1 cellular context compared by ENCODE assay signal in the genomic region with DNA sequence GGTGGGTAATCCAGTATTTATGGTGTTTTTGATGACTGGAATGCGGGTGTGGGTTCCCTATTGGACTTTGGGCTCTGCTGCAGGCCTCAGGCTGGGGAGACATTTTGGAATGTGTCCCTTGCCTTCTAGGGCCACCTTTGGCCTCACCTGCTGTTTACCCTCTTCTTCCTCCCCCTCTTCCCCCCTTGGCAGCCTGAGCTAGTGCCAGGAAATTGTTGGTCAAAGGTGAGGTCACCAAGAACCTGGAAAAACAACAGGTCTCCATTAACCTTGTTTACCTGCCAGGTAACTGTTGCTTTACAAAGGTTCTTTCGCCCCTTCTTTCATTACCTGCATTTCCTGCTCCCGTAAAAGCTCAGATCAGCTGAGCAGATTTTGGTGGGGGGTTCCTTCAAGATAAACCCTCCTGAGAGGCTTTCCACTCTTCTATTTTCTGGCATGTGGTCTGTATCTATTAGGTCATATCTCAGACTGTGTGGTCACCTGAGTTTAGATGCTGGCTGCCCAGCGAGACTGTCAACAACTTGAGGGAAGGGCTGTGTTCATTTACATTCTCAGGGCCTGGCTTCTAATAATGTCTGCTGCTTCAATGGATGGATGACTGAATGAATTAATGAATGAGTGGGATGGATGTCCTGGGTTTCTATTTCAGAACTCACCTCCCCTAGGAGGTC.
A peak's percentile ranks its signal among the peaks of the same experiment; 100 is the strongest.
TF ChIP-seq lines count a peak whose summit lies in the region.

No MANE protein-coding gene starts in this region.

TF ChIP-seq in HepG2, 621 proteins besides CTCF, POLR2A, EP300 and RAD21 (continued from another document and continues in another):
- TF ChIP-seq, protein P1, sequence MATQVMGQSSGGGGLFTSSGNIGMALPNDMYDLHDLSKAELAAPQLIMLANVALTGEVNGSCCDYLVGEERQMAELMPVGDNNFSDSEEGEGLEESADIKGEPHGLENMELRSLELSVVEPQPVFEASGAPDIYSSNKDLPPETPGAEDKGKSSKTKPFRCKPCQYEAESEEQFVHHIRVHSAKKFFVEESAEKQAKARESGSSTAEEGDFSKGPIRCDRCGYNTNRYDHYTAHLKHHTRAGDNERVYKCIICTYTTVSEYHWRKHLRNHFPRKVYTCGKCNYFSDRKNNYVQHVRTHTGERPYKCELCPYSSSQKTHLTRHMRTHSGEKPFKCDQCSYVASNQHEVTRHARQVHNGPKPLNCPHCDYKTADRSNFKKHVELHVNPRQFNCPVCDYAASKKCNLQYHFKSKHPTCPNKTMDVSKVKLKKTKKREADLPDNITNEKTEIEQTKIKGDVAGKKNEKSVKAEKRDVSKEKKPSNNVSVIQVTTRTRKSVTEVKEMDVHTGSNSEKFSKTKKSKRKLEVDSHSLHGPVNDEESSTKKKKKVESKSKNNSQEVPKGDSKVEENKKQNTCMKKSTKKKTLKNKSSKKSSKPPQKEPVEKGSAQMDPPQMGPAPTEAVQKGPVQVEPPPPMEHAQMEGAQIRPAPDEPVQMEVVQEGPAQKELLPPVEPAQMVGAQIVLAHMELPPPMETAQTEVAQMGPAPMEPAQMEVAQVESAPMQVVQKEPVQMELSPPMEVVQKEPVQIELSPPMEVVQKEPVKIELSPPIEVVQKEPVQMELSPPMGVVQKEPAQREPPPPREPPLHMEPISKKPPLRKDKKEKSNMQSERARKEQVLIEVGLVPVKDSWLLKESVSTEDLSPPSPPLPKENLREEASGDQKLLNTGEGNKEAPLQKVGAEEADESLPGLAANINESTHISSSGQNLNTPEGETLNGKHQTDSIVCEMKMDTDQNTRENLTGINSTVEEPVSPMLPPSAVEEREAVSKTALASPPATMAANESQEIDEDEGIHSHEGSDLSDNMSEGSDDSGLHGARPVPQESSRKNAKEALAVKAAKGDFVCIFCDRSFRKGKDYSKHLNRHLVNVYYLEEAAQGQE (IDR thresholded peaks at IDR 0.05; ENCODE audit: borderline replicate concordance in 1 of 2, low read depth in 1 of 2, low read length in 2 of 2): no peak; a peak in 1 of 4 replicates
- no peak for TF ChIP-seq MED8 (CRISPR knock-in tag; IDR thresholded peaks at IDR 0.05; ENCODE audit: insufficient replicate concordance)
- no peak for TF ChIP-seq SYNCRIP (IDR thresholded peaks at IDR 0.05; ENCODE audit: insufficient read depth, low read depth, low read length)
- TF ChIP-seq ZNF205 (CRISPR knock-in tag; IDR thresholded peaks at IDR 0.05): no peak
- TF ChIP-seq RBM22 (optimal IDR thresholded peaks at IDR 0.05; ENCODE audit: low read length): no peak
- TF ChIP-seq ZNF549 (CRISPR knock-in tag; IDR thresholded peaks at IDR 0.05): no peak
- TF ChIP-seq AGO1 (IDR thresholded peaks at IDR 0.05; ENCODE audit: low read depth, low read length, poor library complexity, severe bottlenecking): no peak
- TF ChIP-seq, protein P2, sequence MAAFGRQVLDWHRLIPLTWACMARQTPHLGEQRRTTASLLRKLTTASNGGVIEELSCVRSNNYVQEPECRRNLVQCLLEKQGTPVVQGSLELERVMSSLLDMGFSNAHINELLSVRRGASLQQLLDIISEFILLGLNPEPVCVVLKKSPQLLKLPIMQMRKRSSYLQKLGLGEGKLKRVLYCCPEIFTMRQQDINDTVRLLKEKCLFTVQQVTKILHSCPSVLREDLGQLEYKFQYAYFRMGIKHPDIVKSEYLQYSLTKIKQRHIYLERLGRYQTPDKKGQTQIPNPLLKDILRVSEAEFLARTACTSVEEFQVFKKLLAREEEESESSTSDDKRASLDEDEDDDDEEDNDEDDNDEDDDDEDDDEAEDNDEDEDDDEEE (CRISPR knock-in tag; IDR thresholded peaks at IDR 0.05): no peak
- 0 out of 2 replicates have a peak, but pooled peaks have one; percentile 54 for TF ChIP-seq ZNF747 (CRISPR knock-in tag; IDR thresholded peaks at IDR 0.05; ENCODE audit: borderline replicate concordance)
- no peak for TF ChIP-seq ADNP (CRISPR knock-in tag; IDR thresholded peaks at IDR 0.05)
- TF ChIP-seq, protein P3, sequence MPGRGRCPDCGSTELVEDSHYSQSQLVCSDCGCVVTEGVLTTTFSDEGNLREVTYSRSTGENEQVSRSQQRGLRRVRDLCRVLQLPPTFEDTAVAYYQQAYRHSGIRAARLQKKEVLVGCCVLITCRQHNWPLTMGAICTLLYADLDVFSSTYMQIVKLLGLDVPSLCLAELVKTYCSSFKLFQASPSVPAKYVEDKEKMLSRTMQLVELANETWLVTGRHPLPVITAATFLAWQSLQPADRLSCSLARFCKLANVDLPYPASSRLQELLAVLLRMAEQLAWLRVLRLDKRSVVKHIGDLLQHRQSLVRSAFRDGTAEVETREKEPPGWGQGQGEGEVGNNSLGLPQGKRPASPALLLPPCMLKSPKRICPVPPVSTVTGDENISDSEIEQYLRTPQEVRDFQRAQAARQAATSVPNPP (CRISPR knock-in tag; IDR thresholded peaks at IDR 0.05): no peak
- no peak for TF ChIP-seq ZFYVE20 (CRISPR knock-in tag; IDR thresholded peaks at IDR 0.05; ENCODE audit: borderline replicate concordance, low read depth)
- TF ChIP-seq ZNF562 (CRISPR knock-in tag; IDR thresholded peaks at IDR 0.05; ENCODE audit: borderline replicate concordance): no peak
- peak; percentile 82 for TF ChIP-seq NCOR1 (IDR thresholded peaks at IDR 0.05; ENCODE audit: borderline replicate concordance, low read length)
- peak; percentile 95 for TF ChIP-seq NR2F6 (IDR thresholded peaks at IDR 0.05)
- peak; percentile 98 for TF ChIP-seq NR2F6 (CRISPR knock-in tag; IDR thresholded peaks at IDR 0.05)
- no peak for TF ChIP-seq SMC3 (IDR thresholded peaks at IDR 0.05; ENCODE audit: low read length)
- no peak for TF ChIP-seq ZNF782 (CRISPR knock-in tag; IDR thresholded peaks at IDR 0.05; ENCODE audit: borderline replicate concordance)
- TF ChIP-seq, protein P4, sequence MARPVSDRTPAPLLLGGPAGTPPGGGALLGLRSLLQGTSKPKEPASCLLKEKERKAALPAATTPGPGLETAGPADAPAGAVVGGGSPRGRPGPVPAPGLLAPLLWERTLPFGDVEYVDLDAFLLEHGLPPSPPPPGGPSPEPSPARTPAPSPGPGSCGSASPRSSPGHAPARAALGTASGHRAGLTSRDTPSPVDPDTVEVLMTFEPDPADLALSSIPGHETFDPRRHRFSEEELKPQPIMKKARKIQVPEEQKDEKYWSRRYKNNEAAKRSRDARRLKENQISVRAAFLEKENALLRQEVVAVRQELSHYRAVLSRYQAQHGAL (CRISPR knock-in tag; IDR thresholded peaks at IDR 0.05; ENCODE audit: not compliant biosample characterization): no peak
- TF ChIP-seq CENPX (CRISPR knock-in tag; IDR thresholded peaks at IDR 0.05): no peak
- no peak for TF ChIP-seq CBX1 (IDR thresholded peaks at IDR 0.05; ENCODE audit: low read depth)
- TF ChIP-seq GFI1 (CRISPR knock-in tag; IDR thresholded peaks at IDR 0.05; ENCODE audit: borderline replicate concordance): peak; percentile 90
- TF ChIP-seq KDM1A (CRISPR knock-in tag; IDR thresholded peaks at IDR 0.05): no peak
- no peak; the same call in 1 of the 2 replicates for TF ChIP-seq ZNF878 (CRISPR knock-in tag; IDR thresholded peaks at IDR 0.05)
- no peak for TF ChIP-seq HOXA9 (CRISPR knock-in tag; IDR thresholded peaks at IDR 0.05; ENCODE audit: borderline replicate concordance)
- TF ChIP-seq ZNF160 (CRISPR knock-in tag; IDR thresholded peaks at IDR 0.05): no peak
- TF ChIP-seq, protein P5, sequence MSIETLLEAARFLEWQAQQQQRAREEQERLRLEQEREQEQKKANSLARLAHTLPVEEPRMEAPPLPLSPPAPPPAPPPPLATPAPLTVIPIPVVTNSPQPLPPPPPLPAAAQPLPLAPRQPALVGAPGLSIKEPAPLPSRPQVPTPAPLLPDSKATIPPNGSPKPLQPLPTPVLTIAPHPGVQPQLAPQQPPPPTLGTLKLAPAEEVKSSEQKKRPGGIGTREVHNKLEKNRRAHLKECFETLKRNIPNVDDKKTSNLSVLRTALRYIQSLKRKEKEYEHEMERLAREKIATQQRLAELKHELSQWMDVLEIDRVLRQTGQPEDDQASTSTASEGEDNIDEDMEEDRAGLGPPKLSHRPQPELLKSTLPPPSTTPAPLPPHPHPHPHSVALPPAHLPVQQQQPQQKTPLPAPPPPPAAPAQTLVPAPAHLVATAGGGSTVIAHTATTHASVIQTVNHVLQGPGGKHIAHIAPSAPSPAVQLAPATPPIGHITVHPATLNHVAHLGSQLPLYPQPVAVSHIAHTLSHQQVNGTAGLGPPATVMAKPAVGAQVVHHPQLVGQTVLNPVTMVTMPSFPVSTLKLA (IDR thresholded peaks at IDR 0.05): no peak
- TF ChIP-seq ATM (IDR thresholded peaks at IDR 0.05; ENCODE audit: borderline replicate concordance): no peak
- no peak for TF ChIP-seq ZNF20 (CRISPR knock-in tag; IDR thresholded peaks at IDR 0.05)
- TF ChIP-seq, protein P6, sequence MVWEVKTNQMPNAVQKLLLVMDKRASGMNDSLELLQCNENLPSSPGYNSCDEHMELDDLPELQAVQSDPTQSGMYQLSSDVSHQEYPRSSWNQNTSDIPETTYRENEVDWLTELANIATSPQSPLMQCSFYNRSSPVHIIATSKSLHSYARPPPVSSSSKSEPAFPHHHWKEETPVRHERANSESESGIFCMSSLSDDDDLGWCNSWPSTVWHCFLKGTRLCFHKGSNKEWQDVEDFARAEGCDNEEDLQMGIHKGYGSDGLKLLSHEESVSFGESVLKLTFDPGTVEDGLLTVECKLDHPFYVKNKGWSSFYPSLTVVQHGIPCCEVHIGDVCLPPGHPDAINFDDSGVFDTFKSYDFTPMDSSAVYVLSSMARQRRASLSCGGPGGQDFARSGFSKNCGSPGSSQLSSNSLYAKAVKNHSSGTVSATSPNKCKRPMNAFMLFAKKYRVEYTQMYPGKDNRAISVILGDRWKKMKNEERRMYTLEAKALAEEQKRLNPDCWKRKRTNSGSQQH (CRISPR knock-in tag; IDR thresholded peaks at IDR 0.05; ENCODE audit: low read depth): 0 out of 2 replicates have a peak, but pooled peaks have one; percentile 26
- 0 out of 2 replicates have a peak, but pooled peaks have one; percentile 58 for TF ChIP-seq ZNF75D (CRISPR knock-in tag; IDR thresholded peaks at IDR 0.05; ENCODE audit: borderline replicate concordance)
- TF ChIP-seq ZZZ3 (CRISPR knock-in tag; IDR thresholded peaks at IDR 0.05; ENCODE audit: borderline replicate concordance): no peak
- no peak; the same call in 1 of the 2 replicates for TF ChIP-seq ZNF138 (CRISPR knock-in tag; IDR thresholded peaks at IDR 0.05; ENCODE audit: low read depth)
- TF ChIP-seq, protein P7, sequence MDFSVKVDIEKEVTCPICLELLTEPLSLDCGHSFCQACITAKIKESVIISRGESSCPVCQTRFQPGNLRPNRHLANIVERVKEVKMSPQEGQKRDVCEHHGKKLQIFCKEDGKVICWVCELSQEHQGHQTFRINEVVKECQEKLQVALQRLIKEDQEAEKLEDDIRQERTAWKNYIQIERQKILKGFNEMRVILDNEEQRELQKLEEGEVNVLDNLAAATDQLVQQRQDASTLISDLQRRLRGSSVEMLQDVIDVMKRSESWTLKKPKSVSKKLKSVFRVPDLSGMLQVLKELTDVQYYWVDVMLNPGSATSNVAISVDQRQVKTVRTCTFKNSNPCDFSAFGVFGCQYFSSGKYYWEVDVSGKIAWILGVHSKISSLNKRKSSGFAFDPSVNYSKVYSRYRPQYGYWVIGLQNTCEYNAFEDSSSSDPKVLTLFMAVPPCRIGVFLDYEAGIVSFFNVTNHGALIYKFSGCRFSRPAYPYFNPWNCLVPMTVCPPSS (IDR thresholded peaks at IDR 0.05): no peak
- TF ChIP-seq, protein P8, sequence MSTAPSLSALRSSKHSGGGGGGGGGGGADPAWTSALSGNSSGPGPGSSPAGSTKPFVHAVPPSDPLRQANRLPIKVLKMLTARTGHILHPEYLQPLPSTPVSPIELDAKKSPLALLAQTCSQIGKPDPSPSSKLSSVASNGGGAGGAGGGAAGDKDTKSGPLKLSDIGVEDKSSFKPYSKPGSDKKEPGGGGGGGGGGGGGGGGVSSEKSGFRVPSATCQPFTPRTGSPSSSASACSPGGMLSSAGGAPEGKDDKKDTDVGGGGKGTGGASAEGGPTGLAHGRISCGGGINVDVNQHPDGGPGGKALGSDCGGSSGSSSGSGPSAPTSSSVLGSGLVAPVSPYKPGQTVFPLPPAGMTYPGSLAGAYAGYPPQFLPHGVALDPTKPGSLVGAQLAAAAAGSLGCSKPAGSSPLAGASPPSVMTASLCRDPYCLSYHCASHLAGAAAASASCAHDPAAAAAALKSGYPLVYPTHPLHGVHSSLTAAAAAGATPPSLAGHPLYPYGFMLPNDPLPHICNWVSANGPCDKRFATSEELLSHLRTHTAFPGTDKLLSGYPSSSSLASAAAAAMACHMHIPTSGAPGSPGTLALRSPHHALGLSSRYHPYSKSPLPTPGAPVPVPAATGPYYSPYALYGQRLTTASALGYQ (CRISPR knock-in tag; IDR thresholded peaks at IDR 0.05): peak; percentile 87; the same call in 1 of the 2 replicates
- TF ChIP-seq DPF2 (CRISPR knock-in tag; IDR thresholded peaks at IDR 0.05; ENCODE audit: borderline replicate concordance, low read depth): peak; percentile 79
- TF ChIP-seq SPEN (CRISPR knock-in tag; IDR thresholded peaks at IDR 0.05; ENCODE audit: low read depth): peak; percentile 89
- TF ChIP-seq ZNF552 (CRISPR knock-in tag; IDR thresholded peaks at IDR 0.05; ENCODE audit: borderline replicate concordance): 0 out of 2 replicates have a peak, but pooled peaks have one; percentile 8
- TF ChIP-seq, protein P9, sequence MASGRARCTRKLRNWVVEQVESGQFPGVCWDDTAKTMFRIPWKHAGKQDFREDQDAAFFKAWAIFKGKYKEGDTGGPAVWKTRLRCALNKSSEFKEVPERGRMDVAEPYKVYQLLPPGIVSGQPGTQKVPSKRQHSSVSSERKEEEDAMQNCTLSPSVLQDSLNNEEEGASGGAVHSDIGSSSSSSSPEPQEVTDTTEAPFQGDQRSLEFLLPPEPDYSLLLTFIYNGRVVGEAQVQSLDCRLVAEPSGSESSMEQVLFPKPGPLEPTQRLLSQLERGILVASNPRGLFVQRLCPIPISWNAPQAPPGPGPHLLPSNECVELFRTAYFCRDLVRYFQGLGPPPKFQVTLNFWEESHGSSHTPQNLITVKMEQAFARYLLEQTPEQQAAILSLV (CRISPR knock-in tag; IDR thresholded peaks at IDR 0.05; ENCODE audit: borderline replicate concordance): no peak
- TF ChIP-seq, protein P10, sequence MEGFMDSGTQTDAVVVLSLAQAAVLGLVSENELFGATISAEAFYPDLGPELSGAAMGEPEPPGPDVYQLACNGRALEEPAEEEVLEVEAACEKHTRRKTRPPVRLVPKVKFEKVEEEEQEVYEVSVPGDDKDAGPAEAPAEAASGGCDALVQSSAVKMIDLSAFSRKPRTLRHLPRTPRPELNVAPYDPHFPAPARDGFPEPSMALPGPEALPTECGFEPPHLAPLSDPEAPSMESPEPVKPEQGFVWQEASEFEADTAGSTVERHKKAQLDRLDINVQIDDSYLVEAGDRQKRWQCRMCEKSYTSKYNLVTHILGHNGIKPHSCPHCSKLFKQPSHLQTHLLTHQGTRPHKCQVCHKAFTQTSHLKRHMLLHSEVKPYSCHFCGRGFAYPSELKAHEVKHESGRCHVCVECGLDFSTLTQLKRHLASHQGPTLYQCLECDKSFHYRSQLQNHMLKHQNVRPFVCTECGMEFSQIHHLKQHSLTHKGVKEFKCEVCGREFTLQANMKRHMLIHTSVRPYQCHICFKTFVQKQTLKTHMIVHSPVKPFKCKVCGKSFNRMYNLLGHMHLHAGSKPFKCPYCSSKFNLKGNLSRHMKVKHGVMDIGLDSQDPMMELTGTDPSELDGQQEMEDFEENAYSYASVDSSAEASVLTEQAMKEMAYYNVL (CRISPR knock-in tag; IDR thresholded peaks at IDR 0.05; ENCODE audit: borderline replicate concordance): peak; percentile 80; the same call in 1 of the 2 replicates
- peak; percentile 38; the same call in 1 of the 2 replicates for TF ChIP-seq ZKSCAN8 (CRISPR knock-in tag; IDR thresholded peaks at IDR 0.05; ENCODE audit: borderline replicate concordance)
- no peak for TF ChIP-seq RORA (CRISPR knock-in tag; IDR thresholded peaks at IDR 0.05)
- no peak for TF ChIP-seq PAF1 (CRISPR knock-in tag; IDR thresholded peaks at IDR 0.05)
- peak; percentile 77 for TF ChIP-seq ZNF263 (CRISPR knock-in tag; IDR thresholded peaks at IDR 0.05)
- 0 out of 2 replicates have a peak, but pooled peaks have one; percentile 40 for TF ChIP-seq SIX4 (CRISPR knock-in tag; IDR thresholded peaks at IDR 0.05)
- no peak for TF ChIP-seq ZNF432 (CRISPR knock-in tag; IDR thresholded peaks at IDR 0.05; ENCODE audit: borderline replicate concordance)
- TF ChIP-seq NFE2L1 (CRISPR knock-in tag; IDR thresholded peaks at IDR 0.05; ENCODE audit: borderline replicate concordance): no peak
